Comparison of ENCODE assay signal across 15 cellular contexts in genomic region chr19:51342631-51343569, GRCh38. TPM values are rescaled to one million over a fixed set of nuclear protein-coding genes. Genes with fewer than 3 reads are reported as not detected.
A peak's percentile ranks its signal among the peaks of the same experiment; 100 is the strongest.
DNase-seq lines count a peak whose midpoint lies in the region; ATAC-seq and TF ChIP-seq lines count a peak whose summit lies in the region.
"Had no signal": no experiment of that assay in that cellular context is flagged by ENCODE, and none has a peak within 500 bp of the region (broad histone marks: within the 10 kb centered on the region; RNA-seq: fewer than 3 reads in every experiment).

No MANE protein-coding gene starts in this region.

- no peak overlapping the region for H3K4me3 ChIP-seq in CD4-positive, CD25-positive, alpha-beta regulatory T cell (ENCODE audit: low read depth, low read length)
- H3K4me3 ChIP-seq: SJCRH30 had no signal

- peaks cover 0 to 18% (median 11%) of the 10 kb centered on the region in 4 donors for H3K4me1 Mint-ChIP-seq in CD4-positive, CD25-positive, alpha-beta regulatory T cell
- peaks cover 14 to 23% of the 10 kb centered on the region in 2 donors for H3K4me1 Mint-ChIP-seq in effector memory CD8-positive, alpha-beta T cell (ENCODE audit: low read depth in 2 of 2)
- H3K4me1 Mint-ChIP-seq in nephron: peaks cover 15% of the 10 kb centered on the region

- no peak for DNase-seq in CD4-positive, CD25-positive, alpha-beta regulatory T cell
- peak; percentile 71 for DNase-seq in HT-29 (ENCODE audit: low spot score)
- no peak for DNase-seq in effector memory CD8-positive, alpha-beta T cell
- DNase-seq in NCI-H146 (lab: John Stamatoyannopoulos, UW): no peak
- no peak for DNase-seq in foreskin keratinocyte
- no peak for DNase-seq in stimulated activated CD4-positive, alpha-beta T cell treated with anti-CD3 and anti-CD28 coated beads, Interleukin-4, amount 100 ng/mL, for 24 hours
- DNase-seq: brain microvascular endothelial cell; effector memory CD4-positive, alpha-beta T cell; NCI-H1694; NCI-H446 treated with DMSO at 0.1 percent for 48 hours; SJCRH30 had no signal

- H3K9me3 Mint-ChIP-seq in CD4-positive, CD25-positive, alpha-beta regulatory T cell: no peaks in the 10 kb centered on the region
- no peaks in the 10 kb centered on the region for H3K9me3 Mint-ChIP-seq in effector memory CD8-positive, alpha-beta T cell
- no peaks in the 10 kb centered on the region for H3K9me3 Mint-ChIP-seq in nephron

- no peak for ATAC-seq in CD4-positive, CD25-positive, alpha-beta regulatory T cell (ENCODE audit: low read depth in 2 of 2)
- ATAC-seq in effector memory CD8-positive, alpha-beta T cell (replicated peaks): no peak
- ATAC-seq in foreskin keratinocyte (no peak), HG02981 (IDR thresholded peaks at IDR 0.05; ENCODE audit: unreplicated experiment) (no peak)

- TF ChIP-seq CTCF in nephron (IDR thresholded peaks at IDR 0.05; ENCODE audit: unreplicated experiment in 3 of 3) (no peak), foreskin keratinocyte (conservative IDR thresholded peaks at IDR 0.05) (no peak)

- H3K9me3 ChIP-seq in CD4-positive, CD25-positive, alpha-beta regulatory T cell (ENCODE audit: control insufficient read depth in 2 of 2, low read length in 2 of 2): no peaks in the 10 kb centered on the region
- H3K9me3 ChIP-seq: SJCRH30 had no signal

- peak overlapping the region in 3 of 4 donors; percentile 7 to 78 (median 23) for H3K4me3 Mint-ChIP-seq in CD4-positive, CD25-positive, alpha-beta regulatory T cell
- no peak overlapping the region for H3K4me3 Mint-ChIP-seq in effector memory CD8-positive, alpha-beta T cell
- H3K4me3 Mint-ChIP-seq in nephron: peak overlapping the region; percentile 12 to 74 (median 51)

- H3K4me1 ChIP-seq in CD4-positive, CD25-positive, alpha-beta regulatory T cell (ENCODE audit: control insufficient read depth, insufficient read depth, low read length, poor library complexity, severe bottlenecking): peaks cover 17% of the 10 kb centered on the region
- no peaks in the 10 kb centered on the region for H3K4me1 ChIP-seq in foreskin keratinocyte
- H3K4me1 ChIP-seq: SJCRH30 had no signal

- no peaks in the 10 kb centered on the region for H3K27me3 ChIP-seq in CD4-positive, CD25-positive, alpha-beta regulatory T cell (ENCODE audit: control insufficient read depth, insufficient read depth, low read length)
- no peaks in the 10 kb centered on the region for H3K27me3 ChIP-seq in foreskin keratinocyte
- H3K27me3 ChIP-seq: brain microvascular endothelial cell, SJCRH30 had no signal

- H3K36me3 ChIP-seq in CD4-positive, CD25-positive, alpha-beta regulatory T cell (ENCODE audit: control insufficient read depth, insufficient read depth, low read length): peaks cover 20% of the 10 kb centered on the region
- H3K36me3 ChIP-seq: brain microvascular endothelial cell, SJCRH30 had no signal

- H3K27ac Mint-ChIP-seq in CD4-positive, CD25-positive, alpha-beta regulatory T cell: peak overlapping the region in 2 of 3 donors; percentile 6 to 32
- H3K27ac Mint-ChIP-seq in effector memory CD8-positive, alpha-beta T cell: peak overlapping the region; percentile 6 to 17
- H3K27ac Mint-ChIP-seq in nephron: peak overlapping the region in 2 of 3 experiments; percentile 49 to 71

- H3K27ac ChIP-seq in CD4-positive, CD25-positive, alpha-beta regulatory T cell (ENCODE audit: insufficient read depth, low read length, poor library complexity, severe bottlenecking): no peak overlapping the region
- H3K27ac ChIP-seq in foreskin keratinocyte: no peak overlapping the region
- H3K27ac ChIP-seq: brain microvascular endothelial cell, SJCRH30 had no signal

- H3K36me3 Mint-ChIP-seq in CD4-positive, CD25-positive, alpha-beta regulatory T cell: peaks cover 9% of the 10 kb centered on the region
- H3K36me3 Mint-ChIP-seq in effector memory CD8-positive, alpha-beta T cell (ENCODE audit: insufficient read depth): peaks cover 10% of the 10 kb centered on the region
- peaks cover 20% of the 10 kb centered on the region for H3K36me3 Mint-ChIP-seq in nephron (ENCODE audit: low read depth)

- H3K27me3 Mint-ChIP-seq in CD4-positive, CD25-positive, alpha-beta regulatory T cell: peaks cover 5% of the 10 kb centered on the region
- H3K27me3 Mint-ChIP-seq in effector memory CD8-positive, alpha-beta T cell: no peaks in the 10 kb centered on the region
- H3K27me3 Mint-ChIP-seq in nephron (ENCODE audit: low read depth): peaks cover 17% of the 10 kb centered on the region

RNA-seq across cellular contexts. Expression of gene VSIG10L, which starts 1.0 kb away (rescaled TPM):
- total RNA-seq in CD4-positive, CD25-positive, alpha-beta regulatory T cell: 0.27 TPM
- polyA plus RNA-seq in CD4-positive, CD25-positive, alpha-beta regulatory T cell: under 1 TPM in 2 of 4 donors, not detected in 2; 0.15 to 0.37 TPM
- total RNA-seq in HT-29 (2014; rRNA removed; shearing (Covaris generic)): 35.1 and 42.6 TPM in 2 replicates
- total RNA-seq in foreskin keratinocyte: 0.82 and 0.99 TPM in 2 replicates
- polyA plus RNA-seq in foreskin keratinocyte: 1.2 TPM in 2 replicates

RNA-seq across cellular contexts. Expression of gene ETFB, which starts 23.3 kb away (rescaled TPM):
- 41.7 TPM for total RNA-seq in CD4-positive, CD25-positive, alpha-beta regulatory T cell
- polyA plus RNA-seq in CD4-positive, CD25-positive, alpha-beta regulatory T cell: 100 to 1,000 TPM in 1 of 4 donors, 10 to 100 TPM in 3; 68.8 to 113 (median 79.5) TPM
- total RNA-seq in HT-29 (2014; rRNA removed; shearing (Covaris generic)): 375 and 384 TPM in 2 replicates
- total RNA-seq in foreskin keratinocyte: 74.1 and 82.2 TPM in 2 replicates
- 119 and 120 TPM in 2 replicates for polyA plus RNA-seq in foreskin keratinocyte

RNA-seq across cellular contexts. Expression of gene CLDND2, which starts 25.9 kb away (rescaled TPM):
- not detected for total RNA-seq in CD4-positive, CD25-positive, alpha-beta regulatory T cell
- under 1 TPM in 1 of 4 donors, not detected in 3; 0.41 TPM for polyA plus RNA-seq in CD4-positive, CD25-positive, alpha-beta regulatory T cell
- total RNA-seq in HT-29 (2014; rRNA removed; shearing (Covaris generic)): 0.81 and 1.8 TPM in 2 replicates
- 0.42 TPM in 1 of 2 replicates, not detected in the other for total RNA-seq in foreskin keratinocyte
- 0.58 and 0.97 TPM in 2 replicates for polyA plus RNA-seq in foreskin keratinocyte
- total RNA-seq: pulmonary artery endothelial cell, SJCRH30, subcutaneous adipose tissue had no signal

RNA-seq across cellular contexts. Expression of gene NKG7, which starts 29.6 kb away (rescaled TPM):
- 1.8 TPM for total RNA-seq in CD4-positive, CD25-positive, alpha-beta regulatory T cell
- 10 to 100 TPM in 1 of 4 donors, 1 to 10 TPM in 3; 2.7 to 12.2 (median 4.5) TPM for polyA plus RNA-seq in CD4-positive, CD25-positive, alpha-beta regulatory T cell
- total RNA-seq in HT-29 (2014; rRNA removed; shearing (Covaris generic)): not detected in 2 replicates
- total RNA-seq in foreskin keratinocyte: not detected in 2 replicates
- not detected in 2 replicates for polyA plus RNA-seq in foreskin keratinocyte
- total RNA-seq: pulmonary artery endothelial cell, SJCRH30 had no signal

RNA-seq across cellular contexts. Expression of gene IGLON5, which starts 31.5 kb away (rescaled TPM):
- total RNA-seq in CD4-positive, CD25-positive, alpha-beta regulatory T cell: not detected
- polyA plus RNA-seq in CD4-positive, CD25-positive, alpha-beta regulatory T cell: not detected
- not detected in 2 replicates for total RNA-seq in HT-29 (2014; rRNA removed; shearing (Covaris generic))
- total RNA-seq in foreskin keratinocyte: not detected in 2 replicates
- polyA plus RNA-seq in foreskin keratinocyte: not detected in 2 replicates
- total RNA-seq: pulmonary artery endothelial cell, SJCRH30 had no signal

Comparison
In these comparisons a context has a peak if more than half of its experiments do, and no peak if none do; other contexts are left out.
1. H3K4me3 Mint-ChIP-seq: peak in CD4-positive, CD25-positive, alpha-beta regulatory T cell (3 of 4) and nephron (3 of 3); none in effector memory CD8-positive, alpha-beta T cell (0 of 2).
2. RNA of gene VSIG10L, which starts 1.0 kb away (total RNA-seq): 35.1 to 42.6 TPM in HT-29; 0.82 to 0.99 TPM in foreskin keratinocyte and 0.27 TPM in CD4-positive, CD25-positive, alpha-beta regulatory T cell (single experiment); every median in the first group is over 10 times any median in the second.
3. Peak in every context shown above with its lines, with median percentiles within 50 percentile points of each other: H3K27ac Mint-ChIP-seq.